Comparison of ENCODE assay signal across 8 cellular contexts in genomic region chr12:120580787-120581723, GRCh38. TPM values are rescaled to one million over a fixed set of nuclear protein-coding genes. Genes with fewer than 3 reads are reported as not detected.
A peak's percentile ranks its signal among the peaks of the same experiment; 100 is the strongest.
DNase-seq lines count a peak whose midpoint lies in the region; ATAC-seq and TF ChIP-seq lines count a peak whose summit lies in the region.

TSS of gene POP5 (minus strand) at chr12:120581402. CDS start at chr12:120581362, 40 bp downstream.

- ATAC-seq in GM19324 (IDR thresholded peaks at IDR 0.05; ENCODE audit: low FRiP score, unreplicated experiment), result peak; percentile 93
- peak; percentile 68 for ATAC-seq in HG03469 (IDR thresholded peaks at IDR 0.05; ENCODE audit: unreplicated experiment)

- H3K4me3 ChIP-seq in BJ (ENCODE audit: low read depth, low read length) (peak within 1 kb of the TSS; percentile 83), coronary artery (peak within 1 kb of the TSS; percentile 97)

- peaks cover 19% of the 10 kb centered on the region for H3K27me3 Mint-ChIP-seq in activated CD4-positive, alpha-beta T cell treated with anti-CD3 and anti-CD28 coated beads, Interleukin-2, amount 10 ng/mL, durations not matched to agents 24 days and 14 days

- CTCF ChIA-PET in BJ (lab: Yijun Ruan, JAX), result interaction anchor here (0.6 to 7.0 kb wide), 11 partner anchors 26 to 515 kb away, joined by 3 to 60 read pairs (median 4); partner anchors contain the start of gene UNC119B

- peak within 1 kb of the TSS; percentile 96 for H3K4me3 Mint-ChIP-seq in activated CD4-positive, alpha-beta T cell treated with anti-CD3 and anti-CD28 coated beads, Interleukin-2, amount 10 ng/mL, durations not matched to agents 24 days and 14 days

- H3K27ac ChIP-seq in coronary artery (peak within 1 kb of the TSS; percentile 27 to 85), layer of hippocampus (ENCODE audit: low read depth, low read length) (peak within 1 kb of the TSS; percentile 68)

- H3K27me3 ChIP-seq in BJ (ENCODE audit: control insufficient read depth, insufficient read depth, low read length), result peaks cover 4% of the 10 kb centered on the region
- H3K27me3 ChIP-seq in layer of hippocampus (ENCODE audit: control insufficient read depth, insufficient read depth, low read length), result no peaks in the 10 kb centered on the region

- intact Hi-C loops in activated CD4-positive, alpha-beta T cell treated with anti-CD3 and anti-CD28 coated beads, Interleukin-2, amount 10 ng/mL, durations not matched to agents 24 days and 14 days (cut with micrococcal nuclease), result loop anchor here (2.0 to 5.0 kb wide), 4 partner anchors 84 to 821 kb away; partner anchors contain the start of genes ACADS, DYNLL1 and RNF34

- peak; percentile 87 for DNase-seq in BJ (ENCODE audit: low read depth)
- DNase-seq in NCI-H526 treated with DMSO at 0.1 percent for 48 hours (lab: John Stamatoyannopoulos, UW), result peak; percentile 96
- peak; percentile 99 for DNase-seq in activated CD4-positive, alpha-beta T cell treated with anti-CD3 and anti-CD28 coated beads, Interleukin-2, amount 10 ng/mL, durations not matched to agents 24 days and 14 days
- peak; percentile 96 for DNase-seq in coronary artery (ENCODE audit: low spot score)
- DNase-seq in stimulated activated CD4-positive, alpha-beta T cell treated with anti-CD3 and anti-CD28 coated beads, Interleukin-1b, Interleukin-23, amount 100 ng/mL, for 4 hours (ENCODE audit: low read depth in 2 of 2), result peak; percentile 84

- H3K9me3 Mint-ChIP-seq in activated CD4-positive, alpha-beta T cell treated with anti-CD3 and anti-CD28 coated beads, Interleukin-2, amount 10 ng/mL, durations not matched to agents 24 days and 14 days, result no peaks in the 10 kb centered on the region

- POLR2A ChIA-PET in BJ (lab: Charles Lee), result interaction anchor here (0.6 to 1.0 kb wide), 3 partner anchors 9 to 220 kb away, joined by 3 to 4 read pairs (median 3); no protein-coding TSS in a partner anchor

- TF ChIP-seq CTCF in BJ (IDR thresholded peaks at IDR 0.05; ENCODE audit: insufficient read depth, low read depth, low read length) (no peak), coronary artery (IDR thresholded peaks at IDR 0.05) (no peak)

- peaks cover 11% of the 10 kb centered on the region for H3K36me3 ChIP-seq in BJ (ENCODE audit: control insufficient read depth, insufficient read depth, low read length)

- H3K36me3 Mint-ChIP-seq in activated CD4-positive, alpha-beta T cell treated with anti-CD3 and anti-CD28 coated beads, Interleukin-2, amount 10 ng/mL, durations not matched to agents 24 days and 14 days (ENCODE audit: low read depth), result peaks cover 31% of the 10 kb centered on the region

- peak within 1 kb of the TSS; percentile 85 for H3K27ac Mint-ChIP-seq in activated CD4-positive, alpha-beta T cell treated with anti-CD3 and anti-CD28 coated beads, Interleukin-2, amount 10 ng/mL, durations not matched to agents 24 days and 14 days

- peaks cover 31% of the 10 kb centered on the region for H3K4me1 Mint-ChIP-seq in activated CD4-positive, alpha-beta T cell treated with anti-CD3 and anti-CD28 coated beads, Interleukin-2, amount 10 ng/mL, durations not matched to agents 24 days and 14 days

RNA-seq across cellular contexts. Expression of gene POP5, which starts in this region (rescaled TPM):
- 46.7 and 48.0 TPM in 2 replicates for polyA plus RNA-seq in BJ (2011; rRNA removed)
- 10.6 and 11.7 TPM in 2 replicates for polyA minus RNA-seq in BJ (2011; rRNA and poly(A)+ RNA removed)
- 74.0 and 76.0 TPM in 2 replicates for total RNA-seq in activated CD4-positive, alpha-beta T cell treated with anti-CD3 and anti-CD28 coated beads, Interleukin-2, amount 10 ng/mL, durations not matched to agents 24 days and 14 days

Comparison
In these comparisons a context has a peak if more than half of its experiments do, and no peak if none do; other contexts are left out.
1. Peak in every context shown above with its lines: DNase-seq, ATAC-seq, H3K4me3 ChIP-seq and H3K27ac ChIP-seq.